In the genomic region with DNA sequence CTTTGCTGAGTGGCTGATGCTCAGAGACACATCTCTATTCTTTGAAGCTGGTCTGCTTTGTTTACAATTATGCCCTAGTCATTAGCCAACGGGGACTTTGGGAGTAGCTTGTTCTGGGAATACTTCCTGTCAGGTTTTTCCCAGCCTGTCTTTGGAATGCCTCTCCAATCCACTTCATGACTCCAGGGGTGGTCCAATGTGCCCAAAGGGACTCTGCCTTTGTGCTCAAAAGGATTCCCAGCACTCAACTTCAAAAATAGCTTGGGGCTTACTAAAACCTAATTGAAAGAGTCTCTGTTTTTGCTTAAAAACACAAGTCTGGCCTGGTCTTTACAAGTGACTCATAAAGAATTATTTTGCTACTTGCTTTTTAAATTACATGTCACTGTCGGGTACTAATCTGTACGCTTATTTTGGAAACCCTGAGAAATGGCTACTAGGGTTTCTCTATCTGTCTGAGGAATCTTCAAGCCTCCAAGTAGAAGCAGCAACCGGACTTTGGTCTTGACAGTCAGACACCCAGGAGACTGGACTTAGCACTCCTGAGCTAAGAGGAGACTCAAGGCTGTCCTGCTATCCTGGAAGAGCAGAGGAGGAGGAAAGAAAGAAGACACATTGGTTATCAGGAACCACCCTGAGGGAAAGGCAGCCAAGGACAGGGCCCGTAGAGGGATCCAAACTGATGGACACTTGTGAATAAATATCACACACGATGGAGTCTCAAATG, we compare ENCODE assay signal across 1 cellular context.
TF ChIP-seq lines count a peak whose summit lies in the region.

No MANE protein-coding gene starts in this region.

TF ChIP-seq in GM23338, 12 proteins besides CTCF, POLR2A, EP300 and RAD21:
- TF ChIP-seq, protein P1, sequence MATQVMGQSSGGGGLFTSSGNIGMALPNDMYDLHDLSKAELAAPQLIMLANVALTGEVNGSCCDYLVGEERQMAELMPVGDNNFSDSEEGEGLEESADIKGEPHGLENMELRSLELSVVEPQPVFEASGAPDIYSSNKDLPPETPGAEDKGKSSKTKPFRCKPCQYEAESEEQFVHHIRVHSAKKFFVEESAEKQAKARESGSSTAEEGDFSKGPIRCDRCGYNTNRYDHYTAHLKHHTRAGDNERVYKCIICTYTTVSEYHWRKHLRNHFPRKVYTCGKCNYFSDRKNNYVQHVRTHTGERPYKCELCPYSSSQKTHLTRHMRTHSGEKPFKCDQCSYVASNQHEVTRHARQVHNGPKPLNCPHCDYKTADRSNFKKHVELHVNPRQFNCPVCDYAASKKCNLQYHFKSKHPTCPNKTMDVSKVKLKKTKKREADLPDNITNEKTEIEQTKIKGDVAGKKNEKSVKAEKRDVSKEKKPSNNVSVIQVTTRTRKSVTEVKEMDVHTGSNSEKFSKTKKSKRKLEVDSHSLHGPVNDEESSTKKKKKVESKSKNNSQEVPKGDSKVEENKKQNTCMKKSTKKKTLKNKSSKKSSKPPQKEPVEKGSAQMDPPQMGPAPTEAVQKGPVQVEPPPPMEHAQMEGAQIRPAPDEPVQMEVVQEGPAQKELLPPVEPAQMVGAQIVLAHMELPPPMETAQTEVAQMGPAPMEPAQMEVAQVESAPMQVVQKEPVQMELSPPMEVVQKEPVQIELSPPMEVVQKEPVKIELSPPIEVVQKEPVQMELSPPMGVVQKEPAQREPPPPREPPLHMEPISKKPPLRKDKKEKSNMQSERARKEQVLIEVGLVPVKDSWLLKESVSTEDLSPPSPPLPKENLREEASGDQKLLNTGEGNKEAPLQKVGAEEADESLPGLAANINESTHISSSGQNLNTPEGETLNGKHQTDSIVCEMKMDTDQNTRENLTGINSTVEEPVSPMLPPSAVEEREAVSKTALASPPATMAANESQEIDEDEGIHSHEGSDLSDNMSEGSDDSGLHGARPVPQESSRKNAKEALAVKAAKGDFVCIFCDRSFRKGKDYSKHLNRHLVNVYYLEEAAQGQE (IDR thresholded peaks at IDR 0.05; ENCODE audit: unreplicated experiment): no peak
- no peak for TF ChIP-seq ZNF331 (CRISPR knock-in tag; IDR thresholded peaks at IDR 0.05; ENCODE audit: low read depth)
- TF ChIP-seq EZH2phosphoT487 (IDR thresholded peaks at IDR 0.05; ENCODE audit: unreplicated experiment): no peak
- TF ChIP-seq POLR2AphosphoS5 (IDR thresholded peaks at IDR 0.05; ENCODE audit: low read depth): no peak
- no peak for TF ChIP-seq CREB1 (CRISPR knock-in tag; IDR thresholded peaks at IDR 0.05; ENCODE audit: low read depth)
- no peak for TF ChIP-seq EZH2 (IDR thresholded peaks at IDR 0.05; ENCODE audit: low read depth, unreplicated experiment)
- TF ChIP-seq JUNB (IDR thresholded peaks at IDR 0.05; ENCODE audit: unreplicated experiment): no peak
- no peak for TF ChIP-seq ZNF114 (CRISPR knock-in tag; IDR thresholded peaks at IDR 0.05)
- TF ChIP-seq, protein P2, sequence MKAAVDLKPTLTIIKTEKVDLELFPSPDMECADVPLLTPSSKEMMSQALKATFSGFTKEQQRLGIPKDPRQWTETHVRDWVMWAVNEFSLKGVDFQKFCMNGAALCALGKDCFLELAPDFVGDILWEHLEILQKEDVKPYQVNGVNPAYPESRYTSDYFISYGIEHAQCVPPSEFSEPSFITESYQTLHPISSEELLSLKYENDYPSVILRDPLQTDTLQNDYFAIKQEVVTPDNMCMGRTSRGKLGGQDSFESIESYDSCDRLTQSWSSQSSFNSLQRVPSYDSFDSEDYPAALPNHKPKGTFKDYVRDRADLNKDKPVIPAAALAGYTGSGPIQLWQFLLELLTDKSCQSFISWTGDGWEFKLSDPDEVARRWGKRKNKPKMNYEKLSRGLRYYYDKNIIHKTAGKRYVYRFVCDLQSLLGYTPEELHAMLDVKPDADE (IDR thresholded peaks at IDR 0.05): no peak
